ENCODE assay signal across 2 cellular contexts in genomic region chr16:70381604-70382342, GRCh38.
TF ChIP-seq lines count a peak whose summit lies in the region.

No MANE protein-coding gene starts in this region.

TF ChIP-seq in HCT116, 20 proteins besides CTCF, POLR2A, EP300 and RAD21:
- TF ChIP-seq ELF1 (IDR thresholded peaks at IDR 0.05; ENCODE audit: borderline replicate concordance, low read depth) (no peak), ZNF274 (IDR thresholded peaks at IDR 0.05; ENCODE audit: low read depth, low read length) (no peak), CBX3 (IDR thresholded peaks at IDR 0.05; ENCODE audit: low read depth) (no peak), ZFX (IDR thresholded peaks at IDR 0.05) (peak; percentile 69; the same call in 1 of the 2 replicates), FOSL1 (IDR thresholded peaks at IDR 0.05; ENCODE audit: low read depth) (no peak), POLR2AphosphoS5 (IDR thresholded peaks at IDR 0.05; ENCODE audit: low read depth, low read length) (peak; percentile 72; the same call in 1 of the 2 replicates)
TF ChIP-seq in HCT116: peak in this region for 2.

TF ChIP-seq in HepG2, 621 proteins besides CTCF, POLR2A, EP300 and RAD21 (continues in another document):
- TF ChIP-seq ZFX (CRISPR knock-in tag; IDR thresholded peaks at IDR 0.05; ENCODE audit: low read depth): peak; percentile 83
- TF ChIP-seq MED1 (CRISPR knock-in tag; IDR thresholded peaks at IDR 0.05): peak; percentile 34; the same call in 1 of the 2 replicates
- TF ChIP-seq ZNF784 (CRISPR knock-in tag; IDR thresholded peaks at IDR 0.05; ENCODE audit: borderline replicate concordance): 0 out of 2 replicates have a peak, but pooled peaks have one; percentile 0
- 0 out of 2 replicates have a peak, but pooled peaks have one; percentile 49 for TF ChIP-seq PHF20 (CRISPR knock-in tag; IDR thresholded peaks at IDR 0.05)
- no peak for TF ChIP-seq FOXA3 (CRISPR knock-in tag; IDR thresholded peaks at IDR 0.05)
- TF ChIP-seq BORCS8-MEF2B (CRISPR knock-in tag; IDR thresholded peaks at IDR 0.05): no peak; the same call in 1 of the 2 replicates
- TF ChIP-seq, protein P1, sequence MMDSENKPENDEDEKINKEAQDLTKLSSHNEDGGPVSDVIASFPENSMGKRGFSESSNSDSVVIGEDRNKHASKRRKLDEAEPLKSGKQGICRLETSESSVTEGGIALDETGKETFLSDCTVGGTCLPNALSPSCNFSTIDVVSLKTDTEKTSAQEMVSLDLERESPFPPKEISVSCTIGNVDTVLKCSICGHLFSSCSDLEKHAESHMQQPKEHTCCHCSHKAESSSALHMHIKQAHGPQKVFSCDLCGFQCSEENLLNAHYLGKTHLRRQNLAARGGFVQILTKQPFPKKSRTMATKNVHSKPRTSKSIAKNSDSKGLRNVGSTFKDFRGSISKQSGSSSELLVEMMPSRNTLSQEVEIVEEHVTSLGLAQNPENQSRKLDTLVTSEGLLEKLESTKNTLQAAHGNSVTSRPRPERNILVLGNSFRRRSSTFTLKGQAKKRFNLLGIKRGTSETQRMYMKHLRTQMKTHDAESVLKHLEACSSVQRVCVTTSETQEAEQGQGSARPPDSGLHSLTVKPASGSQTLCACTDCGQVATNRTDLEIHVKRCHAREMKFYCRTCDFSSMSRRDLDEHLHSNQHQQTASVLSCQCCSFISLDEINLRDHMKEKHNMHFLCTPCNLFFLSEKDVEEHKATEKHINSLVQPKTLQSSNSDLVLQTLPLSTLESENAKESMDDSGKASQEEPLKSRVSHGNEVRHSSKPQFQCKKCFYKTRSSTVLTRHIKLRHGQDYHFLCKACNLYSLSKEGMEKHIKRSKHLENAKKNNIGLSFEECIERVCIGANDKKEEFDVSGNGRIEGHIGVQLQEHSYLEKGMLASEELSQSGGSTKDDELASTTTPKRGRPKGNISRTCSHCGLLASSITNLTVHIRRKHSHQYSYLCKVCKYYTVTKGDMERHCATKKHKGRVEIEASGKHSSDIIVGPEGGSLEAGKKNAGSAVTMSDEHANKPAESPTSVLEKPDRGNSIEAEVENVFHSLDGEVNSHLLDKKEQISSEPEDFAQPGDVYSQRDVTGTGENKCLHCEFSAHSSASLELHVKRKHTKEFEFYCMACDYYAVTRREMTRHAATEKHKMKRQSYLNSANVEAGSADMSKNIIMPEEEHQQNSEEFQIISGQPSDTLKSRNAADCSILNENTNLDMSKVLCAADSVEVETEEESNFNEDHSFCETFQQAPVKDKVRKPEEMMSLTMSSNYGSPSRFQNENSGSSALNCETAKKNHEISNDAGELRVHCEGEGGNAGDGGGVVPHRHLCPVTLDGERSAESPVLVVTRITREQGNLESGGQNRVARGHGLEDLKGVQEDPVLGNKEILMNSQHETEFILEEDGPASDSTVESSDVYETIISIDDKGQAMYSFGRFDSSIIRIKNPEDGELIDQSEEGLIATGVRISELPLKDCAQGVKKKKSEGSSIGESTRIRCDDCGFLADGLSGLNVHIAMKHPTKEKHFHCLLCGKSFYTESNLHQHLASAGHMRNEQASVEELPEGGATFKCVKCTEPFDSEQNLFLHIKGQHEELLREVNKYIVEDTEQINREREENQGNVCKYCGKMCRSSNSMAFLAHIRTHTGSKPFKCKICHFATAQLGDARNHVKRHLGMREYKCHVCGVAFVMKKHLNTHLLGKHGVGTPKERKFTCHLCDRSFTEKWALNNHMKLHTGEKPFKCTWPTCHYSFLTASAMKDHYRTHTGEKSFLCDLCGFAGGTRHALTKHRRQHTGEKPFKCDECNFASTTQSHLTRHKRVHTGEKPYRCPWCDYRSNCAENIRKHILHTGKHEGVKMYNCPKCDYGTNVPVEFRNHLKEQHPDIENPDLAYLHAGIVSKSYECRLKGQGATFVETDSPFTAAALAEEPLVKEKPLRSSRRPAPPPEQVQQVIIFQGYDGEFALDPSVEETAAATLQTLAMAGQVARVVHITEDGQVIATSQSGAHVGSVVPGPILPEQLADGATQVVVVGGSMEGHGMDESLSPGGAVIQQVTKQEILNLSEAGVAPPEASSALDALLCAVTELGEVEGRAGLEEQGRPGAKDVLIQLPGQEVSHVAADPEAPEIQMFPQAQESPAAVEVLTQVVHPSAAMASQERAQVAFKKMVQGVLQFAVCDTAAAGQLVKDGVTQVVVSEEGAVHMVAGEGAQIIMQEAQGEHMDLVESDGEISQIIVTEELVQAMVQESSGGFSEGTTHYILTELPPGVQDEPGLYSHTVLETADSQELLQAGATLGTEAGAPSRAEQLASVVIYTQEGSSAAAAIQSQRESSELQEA (CRISPR knock-in tag; IDR thresholded peaks at IDR 0.05; ENCODE audit: not compliant biosample characterization): peak; percentile 76
- peak; percentile 85 for TF ChIP-seq PHF8 (CRISPR knock-in tag; IDR thresholded peaks at IDR 0.05)
- TF ChIP-seq, protein P2, sequence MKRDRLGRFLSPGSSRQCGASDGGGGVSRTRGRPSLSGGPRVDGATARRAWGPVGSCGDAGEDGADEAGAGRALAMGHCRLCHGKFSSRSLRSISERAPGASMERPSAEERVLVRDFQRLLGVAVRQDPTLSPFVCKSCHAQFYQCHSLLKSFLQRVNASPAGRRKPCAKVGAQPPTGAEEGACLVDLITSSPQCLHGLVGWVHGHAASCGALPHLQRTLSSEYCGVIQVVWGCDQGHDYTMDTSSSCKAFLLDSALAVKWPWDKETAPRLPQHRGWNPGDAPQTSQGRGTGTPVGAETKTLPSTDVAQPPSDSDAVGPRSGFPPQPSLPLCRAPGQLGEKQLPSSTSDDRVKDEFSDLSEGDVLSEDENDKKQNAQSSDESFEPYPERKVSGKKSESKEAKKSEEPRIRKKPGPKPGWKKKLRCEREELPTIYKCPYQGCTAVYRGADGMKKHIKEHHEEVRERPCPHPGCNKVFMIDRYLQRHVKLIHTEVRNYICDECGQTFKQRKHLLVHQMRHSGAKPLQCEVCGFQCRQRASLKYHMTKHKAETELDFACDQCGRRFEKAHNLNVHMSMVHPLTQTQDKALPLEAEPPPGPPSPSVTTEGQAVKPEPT (CRISPR knock-in tag; IDR thresholded peaks at IDR 0.05; ENCODE audit: low read depth): 0 out of 2 replicates have a peak, but pooled peaks have one; percentile 14
- no peak for TF ChIP-seq U2AF1 (optimal IDR thresholded peaks at IDR 0.05; ENCODE audit: low read depth, low read length)
- TF ChIP-seq ZNF713 (CRISPR knock-in tag; IDR thresholded peaks at IDR 0.05): peak; percentile 53; the same call in 1 of the 2 replicates
- TF ChIP-seq SP140L (CRISPR knock-in tag; IDR thresholded peaks at IDR 0.05; ENCODE audit: borderline replicate concordance): peak; percentile 22; the same call in 1 of the 2 replicates
- peak; percentile 8; the same call in 1 of the 2 replicates for TF ChIP-seq HOMEZ (CRISPR knock-in tag; IDR thresholded peaks at IDR 0.05; ENCODE audit: low read depth)
- TF ChIP-seq ZNF639 (CRISPR knock-in tag; conservative IDR thresholded peaks at IDR 0.05): peak; percentile 59; the same call in 1 of the 2 replicates
- TF ChIP-seq CREB1 (IDR thresholded peaks at IDR 0.05): no peak
- 0 out of 2 replicates have a peak, but pooled peaks have one; percentile 11 for TF ChIP-seq CREB1 (CRISPR knock-in tag; IDR thresholded peaks at IDR 0.05)
- peak; percentile 27; the same call in 1 of the 2 replicates for TF ChIP-seq ARID4A (CRISPR knock-in tag; IDR thresholded peaks at IDR 0.05; ENCODE audit: borderline replicate concordance)
- TF ChIP-seq, protein P3, sequence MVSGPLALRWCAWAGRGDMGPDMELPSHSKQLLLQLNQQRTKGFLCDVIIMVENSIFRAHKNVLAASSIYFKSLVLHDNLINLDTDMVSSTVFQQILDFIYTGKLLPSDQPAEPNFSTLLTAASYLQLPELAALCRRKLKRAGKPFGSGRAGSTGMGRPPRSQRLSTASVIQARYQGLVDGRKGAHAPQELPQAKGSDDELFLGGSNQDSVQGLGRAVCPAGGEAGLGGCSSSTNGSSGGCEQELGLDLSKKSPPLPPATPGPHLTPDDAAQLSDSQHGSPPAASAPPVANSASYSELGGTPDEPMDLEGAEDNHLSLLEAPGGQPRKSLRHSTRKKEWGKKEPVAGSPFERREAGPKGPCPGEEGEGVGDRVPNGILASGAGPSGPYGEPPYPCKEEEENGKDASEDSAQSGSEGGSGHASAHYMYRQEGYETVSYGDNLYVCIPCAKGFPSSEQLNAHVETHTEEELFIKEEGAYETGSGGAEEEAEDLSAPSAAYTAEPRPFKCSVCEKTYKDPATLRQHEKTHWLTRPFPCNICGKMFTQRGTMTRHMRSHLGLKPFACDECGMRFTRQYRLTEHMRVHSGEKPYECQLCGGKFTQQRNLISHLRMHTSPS (CRISPR knock-in tag; IDR thresholded peaks at IDR 0.05; ENCODE audit: low read depth): no peak
- 0 out of 2 replicates have a peak, but pooled peaks have one; percentile 21 for TF ChIP-seq ZNF569 (CRISPR knock-in tag; IDR thresholded peaks at IDR 0.05; ENCODE audit: borderline replicate concordance)
- 0 out of 2 replicates have a peak, but pooled peaks have one; percentile 3 for TF ChIP-seq PCBP1 (IDR thresholded peaks at IDR 0.05; ENCODE audit: borderline replicate concordance, low read depth, low read length)
- 0 out of 2 replicates have a peak, but pooled peaks have one; percentile 4 for TF ChIP-seq STAT5B (CRISPR knock-in tag; IDR thresholded peaks at IDR 0.05)
- TF ChIP-seq ZNF331 (CRISPR knock-in tag; IDR thresholded peaks at IDR 0.05): peak; percentile 35; the same call in 1 of the 2 replicates
- no peak for TF ChIP-seq SP1 (IDR thresholded peaks at IDR 0.05)
- 0 out of 2 replicates have a peak, but pooled peaks have one; percentile 1 for TF ChIP-seq SP1 (CRISPR knock-in tag; IDR thresholded peaks at IDR 0.05)
- peak; percentile 66; the same call in 1 of the 2 replicates for TF ChIP-seq ZGPAT (CRISPR knock-in tag; IDR thresholded peaks at IDR 0.05)
- no peak for TF ChIP-seq PAF1 (CRISPR knock-in tag; IDR thresholded peaks at IDR 0.05)
- no peak for TF ChIP-seq HHEX (CRISPR knock-in tag; IDR thresholded peaks at IDR 0.05)
- peak; percentile 76 for TF ChIP-seq ZNF772 (CRISPR knock-in tag; IDR thresholded peaks at IDR 0.05)
- no peak for TF ChIP-seq NONO (IDR thresholded peaks at IDR 0.05)
- TF ChIP-seq NONO (CRISPR knock-in tag; conservative IDR thresholded peaks at IDR 0.05): 0 out of 2 replicates have a peak, but pooled peaks have one; percentile 10
- TF ChIP-seq RBAK (CRISPR knock-in tag; IDR thresholded peaks at IDR 0.05): peak; percentile 57; the same call in 1 of the 2 replicates
